In genomic region chr18:22174341-22175148, GRCh38 we compare ENCODE assay signal across 12 cellular contexts. TPM values are rescaled to one million over a fixed set of nuclear protein-coding genes. Genes with fewer than 3 reads are reported as not detected.
A peak's percentile ranks its signal among the peaks of the same experiment; 100 is the strongest.
DNase-seq lines count a peak whose midpoint lies in the region; ATAC-seq and TF ChIP-seq lines count a peak whose summit lies in the region.
"Had no signal": no experiment of that assay in that cellular context is flagged by ENCODE, and none has a peak within 500 bp of the region (broad histone marks: within the 10 kb centered on the region; RNA-seq: fewer than 3 reads in every experiment).

No MANE protein-coding gene starts in this region.

- peaks cover 0 to 11% of the 10 kb centered on the region in 2 experiments; a peak in 1 of 4 replicates for H3K36me3 ChIP-seq in HCT116 (ENCODE audit: control insufficient read depth in 1 of 2, insufficient read depth in 2 of 2, low read length in 2 of 2)
- no peaks in the 10 kb centered on the region for H3K36me3 ChIP-seq in body of pancreas (replicated peaks in 1 of 2; ENCODE audit: insufficient read depth in 1 of 2, low read depth in 2 of 2)
- peaks cover 70% of the 10 kb centered on the region for H3K36me3 ChIP-seq in right atrium auricular region
- H3K36me3 ChIP-seq: esophagus squamous epithelium, suprapubic skin had no signal

- no peaks in the 10 kb centered on the region for H3K9me3 Mint-ChIP-seq in progenitor cell of endocrine pancreas (ENCODE audit: low read depth)

- no peaks in the 10 kb centered on the region for H3K27me3 Mint-ChIP-seq in progenitor cell of endocrine pancreas

- WGBS in body of pancreas, 2 donors: 6 to 18% methylated on average over 6 of the region's 6 CpGs

- H3K4me2 ChIP-seq in HCT116 (ENCODE audit: low read length): no peak overlapping the region

- H3K9me2 ChIP-seq in HCT116 (ENCODE audit: insufficient read depth): no peaks in the 10 kb centered on the region

- H3K4me3 Mint-ChIP-seq in progenitor cell of endocrine pancreas (ENCODE audit: low read depth): peak overlapping the region; percentile 94

- DNase-seq in HCT116 (ENCODE audit: low read depth, low spot score) (no peak), body of pancreas (peak in 3 of 4 donors; percentile 38 to 60 (median 60)), right atrium auricular region (ENCODE audit: low spot score) (no peak), progenitor cell of endocrine pancreas (ENCODE audit: low spot score, unreplicated experiment) (no peak), islet precursor cell (no peak), NCI-H1417 treated with DMSO at 0.1 percent for 48 hours (lab: John Stamatoyannopoulos, UW) (no peak)
- DNase-seq: activated CD8-positive, alpha-beta memory T cell treated with anti-CD3 and anti-CD28 coated beads for 24 hours; esophagus squamous epithelium; NCI-H1694 had no signal

- H3K4me3 ChIP-seq in HCT116 (replicated peaks in 1 of 2; ENCODE audit: low read depth in 1 of 2, low read length in 2 of 2): no peak overlapping the region
- peak overlapping the region in 1 of 2 donors; percentile 13 for H3K4me3 ChIP-seq in body of pancreas
- peak overlapping the region; percentile 87 to 95 for H3K4me3 ChIP-seq in right atrium auricular region
- H3K4me3 ChIP-seq: esophagus squamous epithelium, suprapubic skin had no signal

- H3K27me3 ChIP-seq in HCT116 (ENCODE audit: insufficient read depth, low read length): no peaks in the 10 kb centered on the region
- H3K27me3 ChIP-seq in body of pancreas: no peaks in the 10 kb centered on the region
- H3K27me3 ChIP-seq in right atrium auricular region: no peaks in the 10 kb centered on the region

- CTCF ChIA-PET in HCT116 (lab: Charles Lee): no interaction called here

- peaks cover 47% of the 10 kb centered on the region for H3K36me3 Mint-ChIP-seq in progenitor cell of endocrine pancreas (ENCODE audit: insufficient read depth)

- POLR2A ChIA-PET in HCT116 (lab: Charles Lee): no interaction called here

- H3K4me1 Mint-ChIP-seq in progenitor cell of endocrine pancreas (ENCODE audit: low read depth): peaks cover 50% of the 10 kb centered on the region

- no peaks in the 10 kb centered on the region for H4K20me1 ChIP-seq in HCT116 (ENCODE audit: insufficient read depth)

- H3K4me1 ChIP-seq in HCT116 (ENCODE audit: control insufficient read depth in 1 of 2, insufficient read depth in 2 of 2, low read length in 2 of 2): peaks cover 0 to 5% of the 10 kb centered on the region in 2 experiments; a peak in 1 of 4 replicates
- H3K4me1 ChIP-seq in body of pancreas: peaks cover 32% of the 10 kb centered on the region
- H3K4me1 ChIP-seq in right atrium auricular region: peaks cover 0 to 5% of the 10 kb centered on the region in 2 donors

- no peaks in the 10 kb centered on the region for H3K79me2 ChIP-seq in HCT116 (ENCODE audit: insufficient read depth, low read length)

- no peak overlapping the region for H2AFZ ChIP-seq in HCT116 (ENCODE audit: low read depth, low read length, poor library complexity, severe bottlenecking)

- intact Hi-C loops in HCT116 (cut with micrococcal nuclease) (no loop called here), body of pancreas (cut with DNase I) (loop anchor here (10.0 kb wide), 2 partner anchors 180 to 390 kb away; no protein-coding TSS in a partner anchor)

- H3K9me3 ChIP-seq in HCT116 (ENCODE audit: control insufficient read depth in 1 of 2, insufficient read depth in 1 of 2, low read depth in 1 of 2, low read length in 2 of 2) (no peaks in the 10 kb centered on the region), body of pancreas (no peaks in the 10 kb centered on the region), right atrium auricular region (no peaks in the 10 kb centered on the region)
- H3K9me3 ChIP-seq: esophagus squamous epithelium, suprapubic skin had no signal

- TSS peak; percentile 13 for BruUV-seq in HCT116 (replicated peaks; lab: Mats Ljungman, UMichigan)

- TF ChIP-seq RAD21 in HCT116 (IDR thresholded peaks at IDR 0.05; ENCODE audit: low read depth): peak; percentile 22; the same call in 1 of the 2 replicates

- ATAC-seq in HCT116: no peak
- peak; percentile 16 for ATAC-seq in body of pancreas
- no peak for ATAC-seq in HG03571 (IDR thresholded peaks at IDR 0.05; ENCODE audit: unreplicated experiment)
- no peak for ATAC-seq in GM19397 (IDR thresholded peaks at IDR 0.05; ENCODE audit: unreplicated experiment)

- RAD21 ChIA-PET in HCT116 (lab: Charles Lee; ENCODE audit: low non-redundant PET in 1 of 2, low total read pairs in 2 of 2, uncharacterized antibody in 2 of 2, unreplicated experiment in 2 of 2): no interaction called here

- H3K9ac ChIP-seq in HCT116 (ENCODE audit: low read length): no peak overlapping the region

- H3K27ac ChIP-seq in HCT116 (ENCODE audit: low read depth, low read length) (no peak overlapping the region), body of pancreas (peak overlapping the region; percentile 25 to 100 (median 98)), right atrium auricular region (peak overlapping the region; percentile 99 to 100)
- H3K27ac ChIP-seq: esophagus squamous epithelium, suprapubic skin had no signal

- TF ChIP-seq CTCF in HCT116 (IDR thresholded peaks at IDR 0.05 in 2 of 3, conservative IDR thresholded peaks at IDR 0.05 in 1 of 3; ENCODE audit: borderline replicate concordance in 1 of 3, insufficient read depth in 1 of 3, low read depth in 2 of 3, low read length in 2 of 3): no peak
- TF ChIP-seq CTCF in body of pancreas (IDR thresholded peaks at IDR 0.05): no peak
- no peak for TF ChIP-seq CTCF in right atrium auricular region (IDR thresholded peaks at IDR 0.05)
- no peak for TF ChIP-seq CTCF in progenitor cell of endocrine pancreas (IDR thresholded peaks at IDR 0.05; ENCODE audit: unreplicated experiment)

- H3K27ac Mint-ChIP-seq in progenitor cell of endocrine pancreas: peak overlapping the region; percentile 97

- no peak for TF ChIP-seq POLR2A in HCT116 (IDR thresholded peaks at IDR 0.05; ENCODE audit: borderline replicate concordance, extremely low read depth, insufficient read depth, insufficient read length)
- TF ChIP-seq POLR2A in body of pancreas (IDR thresholded peaks at IDR 0.05): no peak

TF ChIP-seq in HCT116, 20 proteins besides CTCF, POLR2A, EP300 and RAD21:
- TF ChIP-seq ELF1 (IDR thresholded peaks at IDR 0.05; ENCODE audit: borderline replicate concordance, low read depth) (no peak), JUND (IDR thresholded peaks at IDR 0.05) (no peak), EZH2phosphoT487 (IDR thresholded peaks at IDR 0.05; ENCODE audit: borderline replicate concordance) (no peak), MAX (IDR thresholded peaks at IDR 0.05) (no peak), SP1 (IDR thresholded peaks at IDR 0.05; ENCODE audit: low read depth) (no peak), ATF3 (IDR thresholded peaks at IDR 0.05) (no peak), SIN3A (IDR thresholded peaks at IDR 0.05; ENCODE audit: low read depth) (no peak), ZBTB33 (IDR thresholded peaks at IDR 0.05; ENCODE audit: extremely low read depth, insufficient replicate concordance, low read length) (no peak), ZNF274 (IDR thresholded peaks at IDR 0.05; ENCODE audit: low read depth, low read length) (no peak), TCF7L2 (IDR thresholded peaks at IDR 0.05; ENCODE audit: borderline replicate concordance, extremely low read depth, insufficient read depth, insufficient read length) (no peak), SRF (IDR thresholded peaks at IDR 0.05; ENCODE audit: low read depth) (no peak), EGR1 (IDR thresholded peaks at IDR 0.05; ENCODE audit: low read depth) (no peak), POLR2AphosphoS5 (IDR thresholded peaks at IDR 0.05; ENCODE audit: low read depth, low read length) (no peak)
TF ChIP-seq in HCT116: peak in this region for 0.

RNA-seq across cellular contexts. Expression of gene GATA6, which starts 5.2 kb away (rescaled TPM):
- 3.3 TPM for total RNA-seq in HCT116 (2021; ENCODE audit: unreplicated experiment)
- 1.1 and 1.3 TPM in 2 replicates for polyA plus RNA-seq in HCT116 (2012)
- 100 to 1,000 TPM in 1 of 2 donors, 10 to 100 TPM in 1; 41.8 to 114 TPM for total RNA-seq in body of pancreas
- total RNA-seq in right atrium auricular region: 10 to 100 TPM; 88.7 to 95.5 TPM
- total RNA-seq in progenitor cell of endocrine pancreas: 112 and 114 TPM in 2 replicates

Comparison
In these comparisons a context has a peak if more than half of its experiments do, and no peak if none do; other contexts are left out.
1. DNase-seq: peak in body of pancreas (3 of 4); none in HCT116 (single experiment), right atrium auricular region (single experiment), progenitor cell of endocrine pancreas (single experiment), islet precursor cell (single experiment) and NCI-H1417 treated with DMSO at 0.1 percent for 48 hours (single experiment).
2. H3K4me3 ChIP-seq: peak in right atrium auricular region (2 of 2); none in HCT116 (0 of 2).
3. RNA of gene GATA6, which starts 5.2 kb away (total RNA-seq): 41.8 to 114 TPM in body of pancreas, 112 to 114 TPM in progenitor cell of endocrine pancreas and 88.7 to 95.5 TPM in right atrium auricular region; 3.3 TPM in HCT116 (single experiment); every median in the first group is over 10 times any median in the second.